Comparison of ENCODE assay signal across 2 cellular contexts in genomic region chr3:191366675-191367074, GRCh38.
TF ChIP-seq lines count a peak whose summit lies in the region.

No MANE protein-coding gene starts in this region.

TF ChIP-seq in PFSK-1, 5 proteins besides CTCF, POLR2A, EP300 and RAD21:
- TF ChIP-seq POLR2AphosphoS5 (IDR thresholded peaks at IDR 0.05; ENCODE audit: low read depth, low read length) (0 out of 2 replicates have a peak, but pooled peaks have one; percentile 30), REST (IDR thresholded peaks at IDR 0.05; ENCODE audit: insufficient read depth in 1 of 2, low read depth in 2 of 2, low read length in 2 of 2) (no peak), FOXP2 (optimal IDR thresholded peaks at IDR 0.05; ENCODE audit: borderline replicate concordance, extremely low read depth, extremely low read length, insufficient read depth) (no peak)

TF ChIP-seq in endothelial cell of umbilical vein, 7 proteins besides CTCF, POLR2A, EP300 and RAD21:
- no peak for TF ChIP-seq MYC (IDR thresholded peaks at IDR 0.05; ENCODE audit: low read depth, low read length)
- TF ChIP-seq POLR2AphosphoS5 (IDR thresholded peaks at IDR 0.05; ENCODE audit: insufficient read depth, low read depth, low read length) = peak; percentile 92
- peak; percentile 84 for TF ChIP-seq FOS (IDR thresholded peaks at IDR 0.05; ENCODE audit: borderline replicate concordance, insufficient read depth, low read length)
- TF ChIP-seq JUN (IDR thresholded peaks at IDR 0.05; ENCODE audit: borderline replicate concordance, insufficient read depth, insufficient read length, low read depth) = peak; percentile 56
- no peak for TF ChIP-seq EZH2 (IDR thresholded peaks at IDR 0.05; ENCODE audit: borderline replicate concordance, low read depth, low read length, severe bottlenecking)
- TF ChIP-seq MAX (IDR thresholded peaks at IDR 0.05; ENCODE audit: insufficient read depth, insufficient read length) = no peak
- peak; percentile 82 for TF ChIP-seq GATA2 (IDR thresholded peaks at IDR 0.05; ENCODE audit: insufficient read depth, insufficient read length, low read depth, low read length)
